Comparison of ENCODE assay signal across 11 cellular contexts in the genomic region with DNA sequence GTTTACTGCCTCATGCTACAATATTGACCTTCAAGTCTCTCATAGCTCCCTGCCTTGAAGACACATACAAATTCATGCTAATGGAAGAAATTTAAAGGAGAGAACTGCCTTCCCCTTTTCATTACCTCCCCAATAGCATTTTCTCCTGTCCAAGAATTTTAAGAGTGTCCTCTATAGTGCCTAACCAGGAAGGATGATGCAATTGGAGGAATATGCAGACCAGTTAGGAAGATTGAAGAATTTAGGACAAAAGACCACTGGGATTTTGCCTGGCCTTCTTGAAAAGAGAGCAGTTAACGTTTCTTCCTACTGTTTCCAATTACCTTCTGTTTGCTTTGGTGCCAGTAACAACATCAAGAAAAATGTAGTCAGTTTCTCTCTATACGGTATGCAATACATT.
DNase-seq lines count a peak whose midpoint lies in the region; ATAC-seq and TF ChIP-seq lines count a peak whose summit lies in the region.
"Had no signal": no experiment of that assay in that cellular context is flagged by ENCODE, and none has a peak within 500 bp of the region (broad histone marks: within the 10 kb centered on the region; RNA-seq: fewer than 3 reads in every experiment).

No MANE protein-coding gene starts in this region.

- in situ Hi-C loops in GM23248 (cut with MboI): no loop called here

- peaks cover 50% of the 10 kb centered on the region for H3F3A ChIP-seq in GM23248 (ENCODE audit: insufficient read depth)

- H3K36me3 ChIP-seq in ACC112 (ENCODE audit: insufficient read depth, low read length) (peaks cover 5% of the 10 kb centered on the region; the same call in 1 of the 2 replicates), GM23248 (ENCODE audit: low read depth) (0 out of 2 replicates have a peak, but pooled peaks cover 2% of the 10 kb centered on the region), adipocyte (ENCODE audit: control insufficient read depth, insufficient read depth, low read length, severe bottlenecking) (no peaks in the 10 kb centered on the region)
- no peaks in the 10 kb centered on the region for H3K36me3 ChIP-seq in naive thymus-derived CD4-positive, alpha-beta T cell (ENCODE audit: control insufficient read depth in 2 of 3, insufficient read depth in 3 of 3, low read length in 3 of 3)

- H3K4me1 Mint-ChIP-seq in naive thymus-derived CD4-positive, alpha-beta T cell: peaks cover 30 to 75% (median 65%) of the 10 kb centered on the region in 7 donors

- ATAC-seq in naive thymus-derived CD4-positive, alpha-beta T cell: no peak

- H3K79me2 ChIP-seq in ACC112 (ENCODE audit: control insufficient read depth, insufficient read depth, low read length, unreplicated experiment) (peaks cover 21% of the 10 kb centered on the region), GM23248 (ENCODE audit: insufficient read depth) (peaks cover 59% of the 10 kb centered on the region)

- no peaks in the 10 kb centered on the region for H3K9me3 ChIP-seq in GM23248 (ENCODE audit: low read depth)
- no peaks in the 10 kb centered on the region for H3K9me3 ChIP-seq in adipocyte (ENCODE audit: control insufficient read depth, low read length)
- H3K9me3 ChIP-seq in naive thymus-derived CD4-positive, alpha-beta T cell (ENCODE audit: control insufficient read depth in 2 of 3, low read length in 3 of 3): no peaks in the 10 kb centered on the region

- no peak for TF ChIP-seq CTCF in GM10266 (IDR thresholded peaks at IDR 0.05; ENCODE audit: control insufficient read depth, insufficient read depth, low read depth, missing control alignments)

- peak overlapping the region; percentile 82 to 96 (median 91) for H3K4me3 Mint-ChIP-seq in naive thymus-derived CD4-positive, alpha-beta T cell

- H3K36me3 Mint-ChIP-seq in naive thymus-derived CD4-positive, alpha-beta T cell: peaks cover 0 to 37% (median 33%) of the 10 kb centered on the region in 5 donors

- H3K27me3 Mint-ChIP-seq in naive thymus-derived CD4-positive, alpha-beta T cell: no peaks in the 10 kb centered on the region

- no peaks in the 10 kb centered on the region for H4K20me1 ChIP-seq in GM23248 (ENCODE audit: insufficient read depth)

- H3K27ac ChIP-seq in ACC112 (ENCODE audit: low read depth, low read length) (peak overlapping the region; percentile 92), GM23248 (peak overlapping the region; percentile 93)
- H3K27ac ChIP-seq in naive thymus-derived CD4-positive, alpha-beta T cell (ENCODE audit: low read depth, low read length): peak overlapping the region; percentile 82
- H3K27ac ChIP-seq: VCaP had no signal

- 30 to 31% methylated on average over 2 of the region's 2 CpGs for WGBS in GM23248 (ENCODE audit: low coverage in 1 of 2, low lambda C conversion rate in 2 of 2, missing lambda C conversion rate in 2 of 2), 2 experiments

- H3K9me3 Mint-ChIP-seq in naive thymus-derived CD4-positive, alpha-beta T cell: peaks cover 0 to 1% (median 0%) of the 10 kb centered on the region in 11 donors

- DNase-seq in GM23248: peak; percentile 32
- DNase-seq in adipocyte (ENCODE audit: low read depth): peak; percentile 70
- no peak for DNase-seq in naive thymus-derived CD4-positive, alpha-beta T cell
- DNase-seq in NCI-H128 (lab: John Stamatoyannopoulos, UW; ENCODE audit: unreplicated experiment): no peak
- DNase-seq in GM10266 (ENCODE audit: extremely low spot score): no peak
- no peak for DNase-seq in NCI-H1092 (lab: John Stamatoyannopoulos, UW)
- no peak for DNase-seq in NCI-H446 (lab: John Stamatoyannopoulos, UW)
- DNase-seq: kidney glomerular epithelial cell, NCI-H1694 treated with DMSO at 0.1 percent for 48 hours had no signal

- CTCF ChIA-PET in naive thymus-derived CD4-positive, alpha-beta T cell (lab: Charles Lee): interaction anchor here (1.0 to 1.1 kb wide), 2 partner anchors 47 to 301 kb away, joined by 3 to 5 read pairs; no protein-coding TSS in a partner anchor

- intact Hi-C loops in naive thymus-derived CD4-positive, alpha-beta T cell (cut with micrococcal nuclease): loop anchor here in 1 of 2 donors (5.0 to 10.0 kb wide), 3 partner anchors 120 to 1113 kb away; partner anchors contain the start of gene SMARCA5

- peak overlapping the region; percentile 89 for H3K9ac ChIP-seq in GM23248
- H3K9ac ChIP-seq in adipocyte (ENCODE audit: low read length): peak overlapping the region; percentile 28

- H3K9me2 ChIP-seq in GM23248 (ENCODE audit: insufficient read depth): no peaks in the 10 kb centered on the region

- H2AFZ ChIP-seq in ACC112 (ENCODE audit: low read length, unreplicated experiment) (peak overlapping the region; percentile 17), GM23248 (peak overlapping the region; percentile 19)

- H3K27ac Mint-ChIP-seq in naive thymus-derived CD4-positive, alpha-beta T cell: peak overlapping the region; percentile 83 to 100 (median 93)

- H3K4me1 ChIP-seq in ACC112 (ENCODE audit: control insufficient read depth, insufficient read depth, low read length, unreplicated experiment): peaks cover 49% of the 10 kb centered on the region
- H3K4me1 ChIP-seq in GM23248 (ENCODE audit: insufficient read depth): peaks cover 53% of the 10 kb centered on the region
- peaks cover 43% of the 10 kb centered on the region for H3K4me1 ChIP-seq in adipocyte (ENCODE audit: control insufficient read depth, insufficient read depth, low read length)
- H3K4me1 ChIP-seq in naive thymus-derived CD4-positive, alpha-beta T cell (ENCODE audit: control insufficient read depth in 2 of 2, insufficient read depth in 2 of 2, low read length in 2 of 2): peaks cover 35 to 44% of the 10 kb centered on the region in 2 donors

- POLR2A ChIA-PET in naive thymus-derived CD4-positive, alpha-beta T cell (lab: Charles Lee): interaction anchor here (0.7 to 3.1 kb wide), 8 partner anchors 11 to 294 kb away, joined by 3 to 15 read pairs (median 4); no protein-coding TSS in a partner anchor

- peak overlapping the region; percentile 73 for H3K4me3 ChIP-seq in ACC112 (ENCODE audit: low read depth, low read length)
- peak overlapping the region; percentile 84 for H3K4me3 ChIP-seq in GM23248
- peak overlapping the region; percentile 60 for H3K4me3 ChIP-seq in adipocyte (ENCODE audit: low read length)
- peak overlapping the region; percentile 69 for H3K4me3 ChIP-seq in naive thymus-derived CD4-positive, alpha-beta T cell (ENCODE audit: low read length)

- H3K27me3 ChIP-seq in ACC112 (ENCODE audit: insufficient read depth, low read length) (no peaks in the 10 kb centered on the region), GM23248 (replicated peaks; ENCODE audit: insufficient read depth) (no peaks in the 10 kb centered on the region), adipocyte (replicated peaks; ENCODE audit: control insufficient read depth, insufficient read depth, low read length) (no peaks in the 10 kb centered on the region)
- no peaks in the 10 kb centered on the region for H3K27me3 ChIP-seq in naive thymus-derived CD4-positive, alpha-beta T cell (ENCODE audit: control insufficient read depth in 2 of 2, insufficient read depth in 2 of 2, low read length in 2 of 2)

- H3K4me2 ChIP-seq in GM23248 (ENCODE audit: unreplicated experiment): peak overlapping the region; percentile 93

Comparison
In these comparisons a context has a peak if more than half of its experiments do, and no peak if none do; other contexts are left out.
1. DNase-seq: peak in GM23248 (single experiment) and adipocyte (single experiment); none in naive thymus-derived CD4-positive, alpha-beta T cell (0 of 9), NCI-H128 (single experiment), GM10266 (single experiment), NCI-H1092 (single experiment) and NCI-H446 (0 of 2).
2. Peak in every context shown above with its lines, with median percentiles within 50 percentile points of each other: H3K27ac ChIP-seq and H3K4me3 ChIP-seq.